ENCODE assay signal across 1 cellular context in genomic region chr1:52927219-52928082, GRCh38.
TF ChIP-seq lines count a peak whose summit lies in the region.

TSS of gene SCP2 (plus strand) at chr1:52927276. CDS start at chr1:52927397, 121 bp downstream.

TF ChIP-seq in K562, 482 proteins besides CTCF, POLR2A, EP300 and RAD21 (continued from another document):
- 0 out of 2 replicates have a peak, but pooled peaks have one; percentile 25 for TF ChIP-seq ZBTB40 (IDR thresholded peaks at IDR 0.05)
- TF ChIP-seq ZBTB40 (CRISPR knock-in tag; IDR thresholded peaks at IDR 0.05): no peak
- no peak for TF ChIP-seq BACH1 (tag; IDR thresholded peaks at IDR 0.05)
- TF ChIP-seq FOXK1 (CRISPR knock-in tag; IDR thresholded peaks at IDR 0.05; ENCODE audit: borderline replicate concordance): peak; percentile 34; the same call in 1 of the 2 replicates
- TF ChIP-seq NR2F6 (CRISPR knock-in tag; IDR thresholded peaks at IDR 0.05): no peak
- TF ChIP-seq RB1 (IDR thresholded peaks at IDR 0.05; ENCODE audit: low read depth): peak; percentile 23; the same call in 1 of the 2 replicates
- TF ChIP-seq HEY1 (CRISPR knock-in tag; IDR thresholded peaks at IDR 0.05; ENCODE audit: borderline replicate concordance): no peak
- no peak for TF ChIP-seq GATAD2B (IDR thresholded peaks at IDR 0.05; ENCODE audit: borderline replicate concordance)
- TF ChIP-seq RNF219 (CRISPR knock-in tag; IDR thresholded peaks at IDR 0.05): no peak
- no peak for TF ChIP-seq RFX5 (IDR thresholded peaks at IDR 0.05; ENCODE audit: low read depth, low read length)
- TF ChIP-seq ZFX (CRISPR knock-in tag; IDR thresholded peaks at IDR 0.05): peak; percentile 89
- peak; percentile 78 for TF ChIP-seq VEZF1 (CRISPR knock-in tag; IDR thresholded peaks at IDR 0.05)
- no peak for TF ChIP-seq SMC3 (conservative IDR thresholded peaks at IDR 0.05; ENCODE audit: insufficient read depth, low read depth, low read length)
- no peak for TF ChIP-seq STAT6 (CRISPR knock-in tag; IDR thresholded peaks at IDR 0.05)
- TF ChIP-seq CXXC5 (CRISPR knock-in tag; IDR thresholded peaks at IDR 0.05): peak; percentile 35
- TF ChIP-seq MXI1 (IDR thresholded peaks at IDR 0.05; ENCODE audit: low read depth, low read length): no peak
- TF ChIP-seq RREB1 (CRISPR knock-in tag; IDR thresholded peaks at IDR 0.05): no peak
- TF ChIP-seq NR2C1 (IDR thresholded peaks at IDR 0.05): no peak; the same call in 1 of the 2 replicates
- TF ChIP-seq NR2C1 (tag; IDR thresholded peaks at IDR 0.05): peak; percentile 50; the same call in 1 of the 2 replicates
- peak; percentile 32; the same call in 1 of the 2 replicates for TF ChIP-seq EP400 (IDR thresholded peaks at IDR 0.05)
- TF ChIP-seq YY1 (IDR thresholded peaks at IDR 0.05; ENCODE audit: borderline replicate concordance in 1 of 3, control insufficient read depth in 1 of 3, extremely low read depth in 1 of 3, insufficient read depth in 3 of 3, insufficient read length in 1 of 3, insufficient replicate concordance in 2 of 3, low read depth in 1 of 3, low read length in 2 of 3): peak in 2 of 3 experiments; percentile 16 to 37
- peak; percentile 75; the same call in 1 of the 2 replicates for TF ChIP-seq FOXP1 (CRISPR knock-in tag; IDR thresholded peaks at IDR 0.05)
- TF ChIP-seq ZNF143 (CRISPR knock-in tag; IDR thresholded peaks at IDR 0.05): 0 out of 2 replicates have a peak, but pooled peaks have one; percentile 7
- peak; percentile 42 to 49; a peak in 2 of 4 replicates for TF ChIP-seq NONO (IDR thresholded peaks at IDR 0.05; ENCODE audit: low read depth in 2 of 2, low read length in 1 of 2)
- no peak for TF ChIP-seq MLLT1 (IDR thresholded peaks at IDR 0.05)
- no peak for TF ChIP-seq KLF1 (tag; IDR thresholded peaks at IDR 0.05)
